In the genomic region with DNA sequence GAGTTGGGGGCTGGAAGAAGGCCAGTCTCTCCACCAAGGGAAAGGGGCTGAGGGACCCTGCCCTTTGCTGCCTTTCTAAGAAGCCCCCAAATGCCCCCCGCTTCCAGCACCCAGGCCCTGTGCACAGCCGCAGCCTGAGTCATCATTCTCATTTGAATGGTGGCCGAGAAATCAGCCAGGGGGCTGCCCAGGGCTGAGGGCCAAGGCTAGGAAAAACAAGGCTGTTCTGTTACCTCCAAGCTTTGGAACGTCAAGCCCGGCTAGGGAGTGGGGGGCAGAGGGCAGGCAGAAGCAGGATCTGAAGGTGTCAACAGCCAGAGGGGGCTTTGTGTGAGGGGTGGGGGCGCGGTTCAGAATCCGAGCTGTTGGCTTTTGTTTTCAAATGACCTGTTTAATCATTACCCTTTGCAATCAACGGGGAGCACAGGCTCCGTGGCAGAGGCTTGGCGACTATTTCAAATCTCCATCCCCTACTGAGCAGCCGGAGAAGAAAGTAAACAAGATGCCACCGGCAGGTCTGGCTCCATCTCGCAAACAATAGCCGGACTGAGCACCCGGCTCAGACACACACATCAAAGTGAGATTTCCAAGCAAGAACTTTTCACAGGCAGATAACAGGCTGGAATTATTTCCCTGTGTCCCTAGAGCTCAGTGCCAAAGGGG, we compare ENCODE assay signal across 7 cellular contexts.
DNase-seq lines count a peak whose midpoint lies in the region; ATAC-seq, FAIRE-seq and TF ChIP-seq lines count a peak whose summit lies in the region.
"Not testable (repeated sequence)": the region's sequence is repeated elsewhere in the genome, so short reads cannot be mapped to it uniquely, and the experiment has no call there.

No MANE protein-coding gene starts in this region.

- POLR2A ChIA-PET in A549 (lab: Yijun Ruan, JAX); HCT116 (lab: Charles Lee); PC-9 (lab: Charles Lee; ENCODE audit: unreplicated experiment); GM12878 (lab: Charles Lee); HepG2 (lab: Yijun Ruan, JAX): not testable (repeated sequence)

- not testable (repeated sequence) for H3K4me2 ChIP-seq in A549; HCT116 (ENCODE audit: low read length); PC-9; GM12878 (ENCODE audit: control insufficient read depth, insufficient read depth); mammary epithelial cell (ENCODE audit: insufficient read depth, low read depth, low read length); HepG2 (ENCODE audit: low read depth, low read length)

- not testable (repeated sequence) for FAIRE-seq in A549 (lab: Jason Lieb, UNC); GM12878 (lab: Jason Lieb, UNC); HepG2 (lab: Jason Lieb, UNC)

- H3F3A ChIP-seq in PC-9 (ENCODE audit: insufficient read depth, low read depth), result not testable (repeated sequence)

- DNase-seq in A549 (ENCODE audit: low read depth in 1 of 2, low spot score in 1 of 2); HCT116 (ENCODE audit: low read depth, low spot score); PC-9; GM12878 (ENCODE audit: low read depth, low spot score); mammary epithelial cell; HepG2 (ENCODE audit: low spot score); aorta: not testable (repeated sequence)

- not testable (repeated sequence) for H4K20me1 ChIP-seq in HCT116 (ENCODE audit: insufficient read depth); PC-9 (ENCODE audit: insufficient read depth); GM12878 (ENCODE audit: control insufficient read depth, insufficient read depth); mammary epithelial cell (ENCODE audit: insufficient read depth, low read length); HepG2 (ENCODE audit: insufficient read depth, low read length)

- not testable (repeated sequence) for H3K9me2 ChIP-seq in HCT116 (ENCODE audit: insufficient read depth); PC-9 (ENCODE audit: insufficient read depth)

- dilution Hi-C loops in mammary epithelial cell (cut with HindIII; ENCODE audit: low sequenced_read_pairs), result not testable (repeated sequence)

- RAD21 ChIA-PET in HCT116 (lab: Charles Lee; ENCODE audit: low non-redundant PET in 1 of 2, low total read pairs in 2 of 2, uncharacterized antibody in 2 of 2, unreplicated experiment in 2 of 2); GM12878 (lab: Charles Lee; ENCODE audit: unreplicated experiment): not testable (repeated sequence)

- not testable (repeated sequence) for TF ChIP-seq RAD21 in A549 (conservative IDR thresholded peaks at IDR 0.05 in 1 of 2, IDR thresholded peaks at IDR 0.05 in 1 of 2); HCT116 (IDR thresholded peaks at IDR 0.05; ENCODE audit: low read depth); GM12878 (IDR thresholded peaks at IDR 0.05; ENCODE audit: insufficient read depth, low read depth, low read length); HepG2 (CRISPR knock-in tag; IDR thresholded peaks at IDR 0.05)

- intact Hi-C loops in HCT116 (cut with micrococcal nuclease); PC-9 (cut with micrococcal nuclease; ENCODE audit: unreplicated experiment); GM12878 (cut with micrococcal nuclease; ENCODE audit: unreplicated experiment); mammary epithelial cell (cut with micrococcal nuclease); HepG2 (cut with micrococcal nuclease; ENCODE audit: unreplicated experiment); aorta (cut with DNase I): not testable (repeated sequence)

- H3K27ac ChIP-seq in A549; HCT116 (ENCODE audit: low read depth, low read length); PC-9; GM12878 (ENCODE audit: control insufficient read depth, insufficient read depth); mammary epithelial cell (ENCODE audit: insufficient read depth, low read depth, low read length); HepG2 (ENCODE audit: extremely low read length, insufficient read depth, low read length); aorta (ENCODE audit: low read depth in 1 of 2, low read length in 2 of 2): not testable (repeated sequence)

- CTCF ChIA-PET in A549 (lab: Yijun Ruan, JAX); HCT116 (lab: Charles Lee); PC-9 (lab: Charles Lee); GM12878 (lab: Yijun Ruan, JAX); mammary epithelial cell (lab: Charles Lee; ENCODE audit: low non-redundant PET); HepG2 (lab: Yijun Ruan, JAX; ENCODE audit: low intra/inter-chr PET ratio, low total read pairs): not testable (repeated sequence)

- not testable (repeated sequence) for TF ChIP-seq CTCF in A549 (IDR thresholded peaks at IDR 0.05); HCT116 (IDR thresholded peaks at IDR 0.05 in 2 of 3, conservative IDR thresholded peaks at IDR 0.05 in 1 of 3; ENCODE audit: borderline replicate concordance in 1 of 3, insufficient read depth in 1 of 3, low read depth in 2 of 3, low read length in 2 of 3); PC-9 (conservative IDR thresholded peaks at IDR 0.05); GM12878 (IDR thresholded peaks at IDR 0.05 in 2 of 3, conservative IDR thresholded peaks at IDR 0.05 in 1 of 3; ENCODE audit: control insufficient read depth in 2 of 3, extremely low read depth in 1 of 3, insufficient read depth in 1 of 3, low read depth in 3 of 3, low read length in 3 of 3); mammary epithelial cell (conservative IDR thresholded peaks at IDR 0.05 in 1 of 2, IDR thresholded peaks at IDR 0.05 in 1 of 2; ENCODE audit: extremely low read depth in 1 of 2, insufficient read depth in 1 of 2, low read depth in 1 of 2, low read length in 2 of 2); HepG2 (CRISPR knock-in tag; IDR thresholded peaks at IDR 0.05)

- not testable (repeated sequence) for H3K9ac ChIP-seq in HCT116 (ENCODE audit: low read length); GM12878 (ENCODE audit: control insufficient read depth, insufficient read depth, low read length); mammary epithelial cell (ENCODE audit: insufficient read depth, low read length); HepG2 (ENCODE audit: insufficient read depth, low read depth, low read length)

- H3K27me3 ChIP-seq in HCT116 (ENCODE audit: insufficient read depth, low read length); PC-9 (ENCODE audit: insufficient read depth, low read depth); GM12878 (replicated peaks in 1 of 2; ENCODE audit: control insufficient read depth in 2 of 2, insufficient read depth in 2 of 2, low read length in 1 of 2); mammary epithelial cell (ENCODE audit: insufficient read depth, low read length); HepG2 (ENCODE audit: control insufficient read depth in 1 of 2, insufficient read depth in 2 of 2, low read length in 2 of 2); aorta (ENCODE audit: control insufficient read depth in 1 of 2, insufficient read depth in 2 of 2, low read length in 1 of 2): not testable (repeated sequence)

- in situ Hi-C loops in GM12878 (cut with MboI); mammary epithelial cell (cut with MboI; ENCODE audit: low sequenced_read_pairs in 2 of 2); HepG2 (cut with HindIII; ENCODE audit: extremely low pct_ligation_motif_present, low pct_unique_long_range_greater_than_20kb): not testable (repeated sequence)

- H3K79me2 ChIP-seq in HCT116 (ENCODE audit: insufficient read depth, low read length); PC-9 (ENCODE audit: low read depth); GM12878 (ENCODE audit: control insufficient read depth, insufficient read depth, low read length); mammary epithelial cell (ENCODE audit: insufficient read depth, low read length); HepG2 (ENCODE audit: insufficient read depth, low read length): not testable (repeated sequence)

- no CpG with 5 or more reads among the region's 16 CpGs for WGBS in A549 (ENCODE audit: missing lambda C conversion rate)
- WGBS in GM12878 (ENCODE audit: insufficient coverage, insufficient replicate concordance, low lambda C conversion rate, missing lambda C conversion rate), result no CpG with 5 or more reads among the region's 16 CpGs
- no CpG with 5 or more reads among the region's 16 CpGs for WGBS in mammary epithelial cell (ENCODE audit: low coverage, missing lambda C conversion rate)
- WGBS in HepG2 (ENCODE audit: low lambda C conversion rate), result no CpG with 5 or more reads among the region's 16 CpGs
- WGBS in aorta, 2 donors, result no CpG with 5 or more reads among the region's 16 CpGs

- H2AFZ ChIP-seq in HCT116 (ENCODE audit: low read depth, low read length, poor library complexity, severe bottlenecking); PC-9; GM12878 (ENCODE audit: control insufficient read depth, low read depth, low read length); mammary epithelial cell (ENCODE audit: low read depth, low read length); HepG2 (ENCODE audit: low read length): not testable (repeated sequence)

- SMC1A ChIA-PET in GM12878 (lab: Charles Lee; ENCODE audit: uncharacterized antibody, unreplicated experiment), result not testable (repeated sequence)

- H3K36me3 ChIP-seq in HCT116 (ENCODE audit: control insufficient read depth in 1 of 2, insufficient read depth in 2 of 2, low read length in 2 of 2); PC-9 (ENCODE audit: low read depth); GM12878 (ENCODE audit: control insufficient read depth in 2 of 2, insufficient read depth in 2 of 2, low read length in 1 of 2); mammary epithelial cell (ENCODE audit: insufficient read depth, low read length); HepG2 (replicated peaks in 1 of 2; ENCODE audit: control insufficient read depth in 1 of 2, insufficient read depth in 2 of 2, low read length in 2 of 2); aorta (ENCODE audit: control insufficient read depth in 1 of 2, insufficient read depth in 2 of 2, low read length in 1 of 2): not testable (repeated sequence)

- not testable (repeated sequence) for TF ChIP-seq POLR2A in A549 (IDR thresholded peaks at IDR 0.05; ENCODE audit: low read length); HCT116 (IDR thresholded peaks at IDR 0.05; ENCODE audit: borderline replicate concordance, extremely low read depth, insufficient read depth, insufficient read length); GM12878 (IDR thresholded peaks at IDR 0.05; ENCODE audit: low read depth, low read length); HepG2 (IDR thresholded peaks at IDR 0.05; ENCODE audit: insufficient read depth in 1 of 2, low read depth in 2 of 2, low read length in 2 of 2)

- H3K4me3 ChIP-seq in A549; HCT116 (replicated peaks in 1 of 2; ENCODE audit: low read depth in 1 of 2, low read length in 2 of 2); PC-9; GM12878; mammary epithelial cell (replicated peaks in 1 of 3; ENCODE audit: insufficient read depth in 1 of 3, low read depth in 2 of 3, low read length in 3 of 3); HepG2 (replicated peaks in 1 of 3; ENCODE audit: insufficient read depth in 1 of 3, low read depth in 2 of 3, low read length in 3 of 3); aorta (ENCODE audit: low read length in 2 of 2): not testable (repeated sequence)

- H3K9me3 ChIP-seq in A549; HCT116 (ENCODE audit: control insufficient read depth in 1 of 2, insufficient read depth in 1 of 2, low read depth in 1 of 2, low read length in 2 of 2); PC-9 (ENCODE audit: insufficient read depth, low read depth); GM12878 (replicated peaks; ENCODE audit: control insufficient read depth, insufficient read depth, low read length); mammary epithelial cell (replicated peaks; ENCODE audit: insufficient read depth, low read length); HepG2 (ENCODE audit: low read length); aorta (ENCODE audit: control insufficient read depth, low read length): not testable (repeated sequence)

- TF ChIP-seq EP300 in A549 (IDR thresholded peaks at IDR 0.05); GM12878 (IDR thresholded peaks at IDR 0.05; ENCODE audit: borderline replicate concordance in 1 of 2, control insufficient read depth in 1 of 2, low read depth in 2 of 2, low read length in 2 of 2); HepG2 (IDR thresholded peaks at IDR 0.05; ENCODE audit: low read depth in 2 of 2, low read length in 2 of 2); HepG2 (CRISPR knock-in tag; IDR thresholded peaks at IDR 0.05; ENCODE audit: borderline replicate concordance): not testable (repeated sequence)

- ATAC-seq in A549 (peak; percentile 41 to 69), HCT116 (peak; percentile 22; the same call in 1 of the 2 replicates), GM12878 (0 out of 3 replicates have a peak, but pooled peaks have one; percentile 8), HepG2 (peak; percentile 71), aorta (ENCODE audit: low FRiP score) (peak; percentile 4)

- BruUV-seq in HCT116 (replicated peaks; lab: Mats Ljungman, UMichigan) (TSS peak; percentile 87), PC-9 (replicated peaks; lab: Mats Ljungman, UMichigan) (TSS peak; percentile 88), GM12878 (replicated peaks; lab: Mats Ljungman, UMichigan) (TSS peak; percentile 90), mammary epithelial cell (replicated peaks; lab: Mats Ljungman, UMichigan) (TSS peak; percentile 12), HepG2 (replicated peaks; lab: Mats Ljungman, UMichigan) (TSS peak; percentile 92)

- H3K4me1 ChIP-seq in A549; HCT116 (ENCODE audit: control insufficient read depth in 1 of 2, insufficient read depth in 2 of 2, low read length in 2 of 2); PC-9 (replicated peaks; ENCODE audit: insufficient read depth); GM12878 (ENCODE audit: control insufficient read depth, insufficient read depth, low read length); mammary epithelial cell (ENCODE audit: insufficient read depth, low read length); HepG2 (ENCODE audit: insufficient read depth, low read length); aorta (ENCODE audit: control insufficient read depth in 1 of 2, insufficient read depth in 2 of 2, low read length in 2 of 2): not testable (repeated sequence)

Comparison
In these comparisons a context has a peak if more than half of its experiments do, and no peak if none do; other contexts are left out.
1. ATAC-seq: peak in every context shown above with its lines; median percentile 71 in HepG2; 55 in A549; 22 in HCT116; 8 in GM12878; 4 in aorta.